14 cellular contexts compared by ENCODE assay signal in the genomic region with DNA sequence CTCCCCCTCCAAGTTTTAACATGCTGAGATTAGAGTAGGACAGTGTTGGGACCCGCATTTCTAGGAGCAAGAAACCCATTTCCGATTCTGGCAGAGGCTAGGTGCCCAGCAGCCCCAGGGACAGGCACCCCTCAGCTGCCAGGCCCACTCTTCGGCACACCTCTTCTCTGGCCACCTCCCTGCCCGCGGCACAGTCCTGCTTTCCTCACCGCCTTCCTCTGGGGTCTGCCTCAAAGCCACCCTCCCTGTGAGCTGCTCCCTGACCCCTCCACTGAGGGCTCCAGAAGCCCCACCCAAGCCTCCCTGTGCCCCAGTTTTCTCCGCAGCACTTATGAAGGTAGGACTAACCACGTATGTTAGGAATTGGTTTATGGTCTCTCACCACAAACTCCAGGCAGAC.
DNase-seq lines count a peak whose midpoint lies in the region; ATAC-seq and TF ChIP-seq lines count a peak whose summit lies in the region.
"Had no signal": no experiment of that assay in that cellular context is flagged by ENCODE, and none has a peak within 500 bp of the region (broad histone marks: within the 10 kb centered on the region; RNA-seq: fewer than 3 reads in every experiment).

No MANE protein-coding gene starts in this region.

- 86 to 94% (median 90%) methylated on average over 8 of the region's 8 CpGs for WGBS in stomach, 5 donors

- no peak for ATAC-seq in lower lobe of right lung
- no peak for ATAC-seq in GM18502 (IDR thresholded peaks at IDR 0.05; ENCODE audit: poor library complexity, unreplicated experiment)

- no peak for TF ChIP-seq POLR2A in stomach (IDR thresholded peaks at IDR 0.05)

- H3K4me3 Mint-ChIP-seq in Caco-2 (ENCODE audit: unreplicated experiment): no peak overlapping the region
- no peak overlapping the region for H3K4me3 Mint-ChIP-seq in activated T-helper 1 cell treated with anti-CD3 and anti-CD28 coated beads, Interleukin-12 subunit alpha, Interleukin-12 subunit beta, Interleukin-2, Interleukin-4 antibody, amounts not matched to agents 30 ng/mL and 10 ng/mL and 1 ng/mL, durations not matched to agents 14 hours and 24 hours and 36 hours
- no peak overlapping the region for H3K4me3 Mint-ChIP-seq in activated CD4-positive, alpha-beta T cell treated with anti-CD3 and anti-CD28 coated beads, Interleukin-2, amount 10 ng/mL, durations not matched to agents 7 days and 5 days

- intact Hi-C loops in Caco-2 (cut with micrococcal nuclease; ENCODE audit: unreplicated experiment): no loop called here
- intact Hi-C loops in activated T-helper 1 cell treated with anti-CD3 and anti-CD28 coated beads, Interleukin-12 subunit alpha, Interleukin-12 subunit beta, Interleukin-2, Interleukin-4 antibody, amounts not matched to agents 30 ng/mL and 10 ng/mL and 1 ng/mL, durations not matched to agents 14 hours and 24 hours and 36 hours (cut with micrococcal nuclease): no loop called here
- intact Hi-C loops in lower lobe of right lung (cut with DNase I): no loop called here
- intact Hi-C loops in stomach (cut with DNase I; ENCODE audit: low total_unique reads): no loop called here

- TF ChIP-seq EP300 in stomach (IDR thresholded peaks at IDR 0.05): no peak

- DNase-seq in Caco-2 (no peak), lower lobe of right lung (no peak), stomach (no peak), amniotic stem cell (lab: John Stamatoyannopoulos, UW) (no peak)
- DNase-seq in activated T-helper 1 cell treated with anti-CD3 and anti-CD28 coated beads, Interleukin-12 subunit alpha, Interleukin-12 subunit beta, Interleukin-2, Interleukin-4 antibody, amounts not matched to agents 30 ng/mL and 10 ng/mL and 1 ng/mL, durations not matched to agents 14 hours and 24 hours and 36 hours (ENCODE audit: low spot score): no peak
- DNase-seq in activated CD4-positive, alpha-beta T cell treated with anti-CD3 and anti-CD28 coated beads, Interleukin-2, amount 10 ng/mL, durations not matched to agents 7 days and 5 days: no peak
- DNase-seq: activated CD4-positive, alpha-beta T cell treated with anti-CD3 and anti-CD28 coated beads, Interleukin-2, amount 50 U/mL, for 4 hours; adrenal gland; dermis blood vessel endothelial cell; GF-D8; kidney glomerular epithelial cell; NCI-H1417; NCI-H510A treated with DMSO at 0.1 percent for 48 hours had no signal

- no peak overlapping the region for H3K4me3 ChIP-seq in Caco-2 (ENCODE audit: low read depth, low read length)
- H3K4me3 ChIP-seq in lower lobe of right lung: no peak overlapping the region
- H3K4me3 ChIP-seq in stomach: no peak overlapping the region
- H3K4me3 ChIP-seq: adrenal gland had no signal

- H3K27me3 Mint-ChIP-seq in Caco-2 (ENCODE audit: insufficient read depth, unreplicated experiment): no peaks in the 10 kb centered on the region
- no peaks in the 10 kb centered on the region for H3K27me3 Mint-ChIP-seq in activated T-helper 1 cell treated with anti-CD3 and anti-CD28 coated beads, Interleukin-12 subunit alpha, Interleukin-12 subunit beta, Interleukin-2, Interleukin-4 antibody, amounts not matched to agents 30 ng/mL and 10 ng/mL and 1 ng/mL, durations not matched to agents 14 hours and 24 hours and 36 hours (ENCODE audit: insufficient read depth)
- H3K27me3 Mint-ChIP-seq in activated CD4-positive, alpha-beta T cell treated with anti-CD3 and anti-CD28 coated beads, Interleukin-2, amount 10 ng/mL, durations not matched to agents 7 days and 5 days: no peaks in the 10 kb centered on the region

- CTCF ChIA-PET in Caco-2 (lab: Charles Lee): no interaction called here
- CTCF ChIA-PET in activated CD4-positive, alpha-beta T cell treated with anti-CD3 and anti-CD28 coated beads, Interleukin-2, amount 10 ng/mL, durations not matched to agents 7 days and 5 days (lab: Charles Lee): interaction anchor here (1.0 to 1.4 kb wide), 3 partner anchors 9 to 25 kb away, joined by 3 read pairs; no protein-coding TSS in a partner anchor

- peaks cover 21% of the 10 kb centered on the region; the same call in 1 of the 2 replicates for H3K4me1 ChIP-seq in Caco-2
- H3K4me1 ChIP-seq in lower lobe of right lung: peaks cover 58% of the 10 kb centered on the region
- H3K4me1 ChIP-seq in stomach: peaks cover 19 to 68% (median 43%) of the 10 kb centered on the region in 4 donors

- peak overlapping the region; percentile 50 for H3K27ac Mint-ChIP-seq in Caco-2 (ENCODE audit: unreplicated experiment)
- peak overlapping the region; percentile 44 for H3K27ac Mint-ChIP-seq in activated T-helper 1 cell treated with anti-CD3 and anti-CD28 coated beads, Interleukin-12 subunit alpha, Interleukin-12 subunit beta, Interleukin-2, Interleukin-4 antibody, amounts not matched to agents 30 ng/mL and 10 ng/mL and 1 ng/mL, durations not matched to agents 14 hours and 24 hours and 36 hours
- H3K27ac Mint-ChIP-seq in activated CD4-positive, alpha-beta T cell treated with anti-CD3 and anti-CD28 coated beads, Interleukin-2, amount 10 ng/mL, durations not matched to agents 7 days and 5 days: no peak overlapping the region

- H3K27ac ChIP-seq in lower lobe of right lung: peak overlapping the region; percentile 76
- peak overlapping the region in 4 of 5 donors; percentile 45 to 81 (median 73) for H3K27ac ChIP-seq in stomach

- H3K36me3 Mint-ChIP-seq in Caco-2 (ENCODE audit: insufficient read depth, unreplicated experiment): peaks cover 84% of the 10 kb centered on the region
- H3K36me3 Mint-ChIP-seq in activated T-helper 1 cell treated with anti-CD3 and anti-CD28 coated beads, Interleukin-12 subunit alpha, Interleukin-12 subunit beta, Interleukin-2, Interleukin-4 antibody, amounts not matched to agents 30 ng/mL and 10 ng/mL and 1 ng/mL, durations not matched to agents 14 hours and 24 hours and 36 hours (ENCODE audit: low read depth): peaks cover 25% of the 10 kb centered on the region
- H3K36me3 Mint-ChIP-seq in activated CD4-positive, alpha-beta T cell treated with anti-CD3 and anti-CD28 coated beads, Interleukin-2, amount 10 ng/mL, durations not matched to agents 7 days and 5 days (ENCODE audit: low read depth): peaks cover 19% of the 10 kb centered on the region

- H3K9me3 Mint-ChIP-seq in Caco-2 (ENCODE audit: unreplicated experiment): no peaks in the 10 kb centered on the region
- no peaks in the 10 kb centered on the region for H3K9me3 Mint-ChIP-seq in activated T-helper 1 cell treated with anti-CD3 and anti-CD28 coated beads, Interleukin-12 subunit alpha, Interleukin-12 subunit beta, Interleukin-2, Interleukin-4 antibody, amounts not matched to agents 30 ng/mL and 10 ng/mL and 1 ng/mL, durations not matched to agents 14 hours and 24 hours and 36 hours
- H3K9me3 Mint-ChIP-seq in activated CD4-positive, alpha-beta T cell treated with anti-CD3 and anti-CD28 coated beads, Interleukin-2, amount 10 ng/mL, durations not matched to agents 7 days and 5 days: no peaks in the 10 kb centered on the region

- H3K9me3 ChIP-seq in Caco-2 (no peaks in the 10 kb centered on the region), lower lobe of right lung (no peaks in the 10 kb centered on the region), stomach (no peaks in the 10 kb centered on the region)
- H3K9me3 ChIP-seq: adrenal gland had no signal

- TF ChIP-seq CTCF in Caco-2 (IDR thresholded peaks at IDR 0.05; ENCODE audit: insufficient read depth in 1 of 2, low read depth in 1 of 2, low read length in 1 of 2, severe bottlenecking in 1 of 2, unreplicated experiment in 1 of 2) (no peak), lower lobe of right lung (IDR thresholded peaks at IDR 0.05) (no peak), stomach (IDR thresholded peaks at IDR 0.05) (no peak)

- POLR2A ChIA-PET in Caco-2 (lab: Charles Lee): no interaction called here
- POLR2A ChIA-PET in activated CD4-positive, alpha-beta T cell treated with anti-CD3 and anti-CD28 coated beads, Interleukin-2, amount 10 ng/mL, durations not matched to agents 7 days and 5 days (lab: Charles Lee): no interaction called here

- BruUV-seq in Caco-2 (replicated peaks; lab: Mats Ljungman, UMichigan): no TSS peak

- H3K27me3 ChIP-seq in Caco-2 (replicated peaks; ENCODE audit: control insufficient read depth, insufficient read depth, low read length) (no peaks in the 10 kb centered on the region), lower lobe of right lung (ENCODE audit: low read depth) (no peaks in the 10 kb centered on the region), stomach (no peaks in the 10 kb centered on the region)
- H3K27me3 ChIP-seq: adrenal gland had no signal

- H3K36me3 ChIP-seq in Caco-2 (ENCODE audit: control insufficient read depth, insufficient read depth, low read length) (no peaks in the 10 kb centered on the region), lower lobe of right lung (peaks cover 10% of the 10 kb centered on the region), stomach (peaks cover 0 to 20% (median 18%) of the 10 kb centered on the region in 4 donors)

- H3K4me1 Mint-ChIP-seq in Caco-2 (ENCODE audit: low read depth, unreplicated experiment): peaks cover 35% of the 10 kb centered on the region
- peaks cover 38% of the 10 kb centered on the region for H3K4me1 Mint-ChIP-seq in activated T-helper 1 cell treated with anti-CD3 and anti-CD28 coated beads, Interleukin-12 subunit alpha, Interleukin-12 subunit beta, Interleukin-2, Interleukin-4 antibody, amounts not matched to agents 30 ng/mL and 10 ng/mL and 1 ng/mL, durations not matched to agents 14 hours and 24 hours and 36 hours (ENCODE audit: low read depth)
- peaks cover 44% of the 10 kb centered on the region for H3K4me1 Mint-ChIP-seq in activated CD4-positive, alpha-beta T cell treated with anti-CD3 and anti-CD28 coated beads, Interleukin-2, amount 10 ng/mL, durations not matched to agents 7 days and 5 days
